11 cellular contexts compared by ENCODE assay signal in the genomic region with DNA sequence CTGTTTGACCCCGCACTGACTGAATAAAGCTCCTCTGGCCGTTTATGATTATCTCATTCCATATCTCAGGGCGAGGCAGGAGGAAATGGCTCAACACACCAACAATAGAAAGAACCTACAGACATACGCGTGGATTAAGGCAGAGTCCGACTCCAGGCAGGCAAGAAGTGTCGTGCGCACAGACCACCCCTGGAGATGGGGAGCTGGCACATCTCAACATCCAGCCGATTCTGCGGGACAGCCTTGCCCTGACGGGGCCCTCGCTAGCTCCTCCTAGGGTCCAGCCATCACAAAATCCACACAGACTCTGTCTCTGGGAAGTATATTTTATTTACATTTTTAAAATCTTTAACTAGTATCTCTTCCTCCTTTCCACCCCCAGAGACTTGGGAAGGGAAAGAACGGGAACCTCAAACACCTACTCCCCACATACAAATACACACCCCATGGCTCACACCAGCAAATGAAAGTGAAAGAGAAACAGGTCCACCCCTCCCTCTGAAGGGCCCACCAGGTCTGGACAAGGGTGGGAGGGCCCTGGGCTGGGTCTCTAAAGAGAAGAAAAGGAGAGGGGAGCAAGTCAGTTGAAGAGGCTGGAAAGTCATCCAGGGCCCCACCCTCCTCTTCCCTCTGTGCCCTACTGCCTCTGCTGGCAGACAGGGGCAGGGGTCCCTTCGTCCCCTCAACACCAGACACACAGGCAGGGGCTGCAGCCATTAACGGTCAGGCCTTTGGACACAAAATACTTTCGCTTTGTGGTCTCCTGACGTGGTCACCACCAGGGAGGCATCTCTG. TPM values are rescaled to one million over a fixed set of nuclear protein-coding genes. Genes with fewer than 3 reads are reported as not detected.
DNase-seq lines count a peak whose midpoint lies in the region; ATAC-seq and TF ChIP-seq lines count a peak whose summit lies in the region.
"Had no signal": no experiment of that assay in that cellular context is flagged by ENCODE, and none has a peak within 500 bp of the region (broad histone marks: within the 10 kb centered on the region; RNA-seq: fewer than 3 reads in every experiment).

No MANE protein-coding gene starts in this region.

- peak overlapping the region; percentile 82 for H3K27ac ChIP-seq in colonic mucosa
- no peak overlapping the region for H3K27ac ChIP-seq in PC-9

- peaks cover 6% of the 10 kb centered on the region; the same call in 1 of the 2 replicates for H3F3A ChIP-seq in PC-9 (ENCODE audit: insufficient read depth, low read depth)

- H3K4me1 Mint-ChIP-seq in IgD-negative memory B cell (peaks cover 16 to 32% (median 24%) of the 10 kb centered on the region in 3 donors), naive B cell (peaks cover 45 to 61% (median 59%) of the 10 kb centered on the region in 3 donors)

- H3K4me3 Mint-ChIP-seq in IgD-negative memory B cell (peak overlapping the region in 1 of 4 donors; percentile 57), naive B cell (peak overlapping the region in 2 of 8 donors; percentile 15 to 52)

- H3K9me3 ChIP-seq in colonic mucosa, result no peaks in the 10 kb centered on the region
- H3K9me3 ChIP-seq in PC-9 (ENCODE audit: insufficient read depth, low read depth), result no peaks in the 10 kb centered on the region
- H3K9me3 ChIP-seq: tibial nerve had no signal

- POLR2A ChIA-PET in PC-9 (lab: Charles Lee; ENCODE audit: unreplicated experiment), result no interaction called here

- H3K36me3 Mint-ChIP-seq in IgD-negative memory B cell (peaks cover 1% of the 10 kb centered on the region), naive B cell (peaks cover 6 to 8% of the 10 kb centered on the region in 2 donors)

- H3K27ac Mint-ChIP-seq in IgD-negative memory B cell (peak overlapping the region in 2 of 3 donors; percentile 51 to 53), naive B cell (peak overlapping the region; percentile 13 to 80 (median 68))

- peak in 1 of 2 donors; percentile 36 for ATAC-seq in naive B cell (ENCODE audit: low read depth in 2 of 2)

- CTCF ChIA-PET in PC-9 (lab: Charles Lee), result no interaction called here

- H3K36me3 ChIP-seq in colonic mucosa, result no peaks in the 10 kb centered on the region
- peaks cover 7% of the 10 kb centered on the region; the same call in 1 of the 2 replicates for H3K36me3 ChIP-seq in PC-9 (ENCODE audit: low read depth)

- no peaks in the 10 kb centered on the region for H3K9me2 ChIP-seq in PC-9 (ENCODE audit: insufficient read depth)

- H3K4me3 ChIP-seq in colonic mucosa (no peak overlapping the region), PC-9 (no peak overlapping the region)
- H3K4me3 ChIP-seq: tibial nerve had no signal

- H3K79me2 ChIP-seq in PC-9 (ENCODE audit: low read depth), result peaks cover 21% of the 10 kb centered on the region

- H4K20me1 ChIP-seq in PC-9 (ENCODE audit: insufficient read depth), result peaks cover 22% of the 10 kb centered on the region

- H3K9ac ChIP-seq in colonic mucosa (ENCODE audit: low read depth in 2 of 2, low read length in 2 of 2), result peak overlapping the region; percentile 58 to 73

- peaks cover 28% of the 10 kb centered on the region for H3K4me1 ChIP-seq in colonic mucosa
- peaks cover 4% of the 10 kb centered on the region for H3K4me1 ChIP-seq in PC-9 (replicated peaks; ENCODE audit: insufficient read depth)

- no peak overlapping the region for H3K4me2 ChIP-seq in PC-9

- DNase-seq in CD1c-positive myeloid dendritic cell (ENCODE audit: extremely low spot score) (peak; percentile 57), colonic mucosa (no peak), naive B cell (no peak), GOT3 (lab: John Stamatoyannopoulos, UW) (no peak), PC-9 (no peak), NOMO-1 (lab: John Stamatoyannopoulos, UW; ENCODE audit: unreplicated experiment in 2 of 2) (no peak)
- DNase-seq: effector memory CD4-positive, alpha-beta T cell; NCI-H524; stimulated activated CD4-positive, alpha-beta T cell treated with anti-CD3 and anti-CD28 coated beads, Interleukin-4, amount 100 ng/mL, for 1 hour had no signal

- H3K9me3 Mint-ChIP-seq in IgD-negative memory B cell, result no peaks in the 10 kb centered on the region
- no peaks in the 10 kb centered on the region for H3K9me3 Mint-ChIP-seq in naive B cell

- H3K27me3 Mint-ChIP-seq in IgD-negative memory B cell, result no peaks in the 10 kb centered on the region
- no peaks in the 10 kb centered on the region for H3K27me3 Mint-ChIP-seq in naive B cell

- intact Hi-C loops in colonic mucosa (cut with DNase I) (loop anchor here (5.0 kb wide), 1 partner anchor 47 kb away; a partner anchor contains a TSS), PC-9 (cut with micrococcal nuclease; ENCODE audit: unreplicated experiment) (no loop called here)

- H3K27me3 ChIP-seq in colonic mucosa (no peaks in the 10 kb centered on the region), PC-9 (ENCODE audit: insufficient read depth, low read depth) (no peaks in the 10 kb centered on the region)
- H3K27me3 ChIP-seq: tibial nerve had no signal

- TF ChIP-seq CTCF in colonic mucosa (IDR thresholded peaks at IDR 0.05), result no peak
- TF ChIP-seq CTCF in PC-9 (conservative IDR thresholded peaks at IDR 0.05), result no peak

- no TSS peak for BruUV-seq in PC-9 (replicated peaks; lab: Mats Ljungman, UMichigan)

- no peak overlapping the region for H2AFZ ChIP-seq in PC-9

RNA-seq across cellular contexts. Expression of a gene that starts 3.2 kb away (rescaled TPM):
- polyA plus RNA-seq in IgD-negative memory B cell (0.64 TPM), naive B cell (ENCODE audit: low read depth in 6 of 6) (1 to 10 TPM in 1 of 6 donors, under 1 TPM in 4, not detected in 1; 0.18 to 1.8 (median 0.33) TPM)
- total RNA-seq in colonic mucosa (1 to 10 TPM; 1.1 to 1.3 TPM), PC-9 (2021) (0.20 and 0.22 TPM in 2 replicates)

RNA-seq across cellular contexts. Expression of a gene that starts 5.9 kb away (rescaled TPM):
- polyA plus RNA-seq in IgD-negative memory B cell, result 82.0 TPM
- 100 to 1,000 TPM in 1 of 2 donors, 10 to 100 TPM in 1; 96.1 to 137 TPM for total RNA-seq in colonic mucosa
- polyA plus RNA-seq in naive B cell (ENCODE audit: low read depth in 6 of 6), result 100 to 1,000 TPM in 2 of 6 donors, 10 to 100 TPM in 4; 80.7 to 109 (median 96.4) TPM
- total RNA-seq in PC-9 (2021), result 126 and 165 TPM in 2 replicates

RNA-seq across cellular contexts. Expression of a gene that starts 6.3 kb away (rescaled TPM):
- polyA plus RNA-seq in IgD-negative memory B cell, result 126 TPM
- total RNA-seq in colonic mucosa, result 100 to 1,000 TPM; 109 to 136 TPM
- 100 to 1,000 TPM in 5 of 6 donors, 10 to 100 TPM in 1; 99.4 to 143 (median 127) TPM for polyA plus RNA-seq in naive B cell (ENCODE audit: low read depth in 6 of 6)
- 94.7 and 102 TPM in 2 replicates for total RNA-seq in PC-9 (2021)

RNA-seq across cellular contexts. Expression of a gene that starts 28.3 kb away (rescaled TPM):
- polyA plus RNA-seq in IgD-negative memory B cell, result 147 TPM
- 100 to 1,000 TPM; 273 to 375 TPM for total RNA-seq in colonic mucosa
- 100 to 1,000 TPM in 4 of 6 donors, 10 to 100 TPM in 2; 72.6 to 137 (median 108) TPM for polyA plus RNA-seq in naive B cell (ENCODE audit: low read depth in 6 of 6)
- total RNA-seq in PC-9 (2021), result 172 and 187 TPM in 2 replicates

RNA-seq across cellular contexts. Expression of a gene that starts 47.0 kb away (rescaled TPM):
- 862 TPM for polyA plus RNA-seq in IgD-negative memory B cell
- 100 to 1,000 TPM; 282 to 346 TPM for total RNA-seq in colonic mucosa
- polyA plus RNA-seq in naive B cell (ENCODE audit: low read depth in 6 of 6), result 1,000 to 10,000 TPM in 1 of 6 donors, 100 to 1,000 TPM in 5; 672 to 1,268 (median 835) TPM
- 228 and 273 TPM in 2 replicates for total RNA-seq in PC-9 (2021)
